In genomic region chr1:8464377-8464776, GRCh38 we compare ENCODE assay signal across 12 cellular contexts.
DNase-seq lines count a peak whose midpoint lies in the region; ATAC-seq and TF ChIP-seq lines count a peak whose summit lies in the region.
"Had no signal": no experiment of that assay in that cellular context is flagged by ENCODE, and none has a peak within 500 bp of the region (broad histone marks: within the 10 kb centered on the region; RNA-seq: fewer than 3 reads in every experiment).

No MANE protein-coding gene starts in this region.

- TF ChIP-seq CTCF in cardiac muscle cell (IDR thresholded peaks at IDR 0.05; ENCODE audit: low read depth, low read length) (no peak), osteocyte (IDR thresholded peaks at IDR 0.05) (no peak)

- peak overlapping the region; percentile 98 for H3K27ac Mint-ChIP-seq in osteocyte (ENCODE audit: unreplicated experiment)

- H3K36me3 ChIP-seq in cardiac muscle cell (no peaks in the 10 kb centered on the region), aorta (ENCODE audit: control insufficient read depth in 1 of 2, insufficient read depth in 2 of 2, low read length in 1 of 2) (no peaks in the 10 kb centered on the region)

- H3K4me3 ChIP-seq in cardiac muscle cell (no peak overlapping the region), aorta (ENCODE audit: low read length in 2 of 2) (no peak overlapping the region)

- H3K9me3 ChIP-seq in cardiac muscle cell (ENCODE audit: low read depth) = no peaks in the 10 kb centered on the region
- H3K9me3 ChIP-seq in aorta (ENCODE audit: control insufficient read depth, low read length) = no peaks in the 10 kb centered on the region

- peak overlapping the region; percentile 92 for H3K27ac ChIP-seq in cardiac muscle cell
- peak overlapping the region in 1 of 2 donors; percentile 32 for H3K27ac ChIP-seq in aorta (ENCODE audit: low read depth in 1 of 2, low read length in 2 of 2)

- DNase-seq in cardiac muscle cell (ENCODE audit: low read depth in 1 of 2, low spot score in 1 of 2) (peak in 1 of 2 donors; percentile 30), cardiac septum (ENCODE audit: low spot score) (no peak), left ventricle myocardium superior (no peak), osteocyte (ENCODE audit: extremely low spot score, unreplicated experiment) (no peak), aorta (no peak), NCI-H345 (lab: John Stamatoyannopoulos, UW) (no peak), anterior cingulate cortex (lab: John Stamatoyannopoulos, UW) (no peak)
- DNase-seq: activated CD4-positive, alpha-beta T cell treated with anti-CD3 and anti-CD28 coated beads, Interleukin-2, amount 50 U/mL, for 1 hour; NCI-H446; SIG-M5; stimulated activated CD4-positive, alpha-beta T cell treated with anti-CD3 and anti-CD28 coated beads, Interleukin-1b, Interleukin-23, amount 100 ng/mL, for 48 hours had no signal

- intact Hi-C loops in cardiac septum (cut with DNase I) = loop anchor here (5.0 kb wide), 1 partner anchor 42 kb away; no protein-coding TSS in a partner anchor
- intact Hi-C loops in left ventricle myocardium superior (cut with micrococcal nuclease) = no loop called here
- intact Hi-C loops in aorta (cut with DNase I) = no loop called here

- 83 to 93% methylated on average over 4 of the region's 4 CpGs for WGBS in aorta, 2 donors

- H3K4me1 ChIP-seq in cardiac muscle cell (ENCODE audit: low read depth) (peaks cover 32% of the 10 kb centered on the region), aorta (ENCODE audit: control insufficient read depth in 1 of 2, insufficient read depth in 2 of 2, low read length in 2 of 2) (peaks cover 1 to 3% of the 10 kb centered on the region in 2 donors)

- ATAC-seq in left ventricle myocardium superior = peak; percentile 10
- peak; percentile 50 for ATAC-seq in aorta (ENCODE audit: low FRiP score)
- ATAC-seq in GM18867 (IDR thresholded peaks at IDR 0.05; ENCODE audit: unreplicated experiment) = no peak

- no peaks in the 10 kb centered on the region for H3K36me3 Mint-ChIP-seq in osteocyte (ENCODE audit: unreplicated experiment)

- H3K27me3 Mint-ChIP-seq in osteocyte (ENCODE audit: unreplicated experiment) = no peaks in the 10 kb centered on the region

- H3K4me3 Mint-ChIP-seq in osteocyte (ENCODE audit: unreplicated experiment) = peak overlapping the region; percentile 24

- no peaks in the 10 kb centered on the region for H3K27me3 ChIP-seq in cardiac muscle cell
- no peaks in the 10 kb centered on the region for H3K27me3 ChIP-seq in aorta (ENCODE audit: control insufficient read depth in 1 of 2, insufficient read depth in 2 of 2, low read length in 1 of 2)

- no peaks in the 10 kb centered on the region for H3K9me3 Mint-ChIP-seq in osteocyte (ENCODE audit: unreplicated experiment)

- H3K4me1 Mint-ChIP-seq in osteocyte (ENCODE audit: unreplicated experiment) = peaks cover 69% of the 10 kb centered on the region
